1 cellular context compared by ENCODE assay signal in the genomic region with DNA sequence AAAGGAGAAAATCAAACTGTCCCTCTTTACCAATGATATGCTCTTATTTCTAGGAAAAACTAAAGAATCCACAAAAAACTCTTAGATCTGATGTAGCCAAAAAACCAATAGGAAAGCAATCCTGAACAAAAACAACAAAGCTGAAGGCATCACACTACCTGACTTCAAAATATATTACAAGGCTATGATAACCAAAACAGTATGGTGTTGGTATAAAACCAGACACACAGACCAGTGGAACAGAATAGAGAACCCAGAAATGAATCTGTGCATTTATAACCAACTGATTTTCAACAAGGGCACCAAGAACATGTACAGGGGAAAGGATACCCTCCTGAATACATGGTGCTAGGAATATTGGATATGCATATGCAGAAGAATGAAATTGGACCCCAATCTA.
TF ChIP-seq lines count a peak whose summit lies in the region.

No MANE protein-coding gene starts in this region.

TF ChIP-seq in K562, 482 proteins besides CTCF, POLR2A, EP300 and RAD21:
- TF ChIP-seq RBM25 (IDR thresholded peaks at IDR 0.05; ENCODE audit: low read depth, low read length, severe bottlenecking) (peak; percentile 39), SMC3 (conservative IDR thresholded peaks at IDR 0.05; ENCODE audit: insufficient read depth, low read depth, low read length) (no peak)
